In genomic region chrX:130805906-130806305, GRCh38 we compare ENCODE assay signal across 15 cellular contexts.
A peak's percentile ranks its signal among the peaks of the same experiment; 100 is the strongest.
DNase-seq lines count a peak whose midpoint lies in the region; ATAC-seq and TF ChIP-seq lines count a peak whose summit lies in the region.
"Had no signal": no experiment of that assay in that cellular context is flagged by ENCODE, and none has a peak within 500 bp of the region (broad histone marks: within the 10 kb centered on the region; RNA-seq: fewer than 3 reads in every experiment).

No MANE protein-coding gene starts in this region.

- no peaks in the 10 kb centered on the region for H3K36me3 Mint-ChIP-seq in natural killer cell treated with Interleukin-12 subunit alpha and Interleukin-12 subunit beta and Interleukin-15 and Interleukin-18, amount 100 ng/mL, for 72 hours

- POLR2A ChIA-PET in RWPE1 (lab: Yijun Ruan, JAX; ENCODE audit: low non-redundant PET): no interaction called here

- H3K9me3 Mint-ChIP-seq in natural killer cell treated with Interleukin-12 subunit alpha and Interleukin-12 subunit beta and Interleukin-15 and Interleukin-18, amount 100 ng/mL, for 72 hours: no peaks in the 10 kb centered on the region

- no peak overlapping the region for H3K27ac ChIP-seq in RWPE1
- H3K27ac ChIP-seq in epithelial cell of prostate: peak overlapping the region; percentile 10

- no peak overlapping the region for H3K27ac Mint-ChIP-seq in natural killer cell treated with Interleukin-12 subunit alpha and Interleukin-12 subunit beta and Interleukin-15 and Interleukin-18, amount 100 ng/mL, for 72 hours
- H3K27ac Mint-ChIP-seq: B cell had no signal

- no peak for ATAC-seq in omental fat pad (ENCODE audit: low FRiP score)
- no peak for ATAC-seq in natural killer cell treated with Interleukin-12 subunit alpha and Interleukin-12 subunit beta and Interleukin-15 and Interleukin-18, amount 100 ng/mL, for 72 hours

- peaks cover 0 to 8% of the 10 kb centered on the region in 2 donors for H3K27me3 Mint-ChIP-seq in natural killer cell treated with Interleukin-12 subunit alpha and Interleukin-12 subunit beta and Interleukin-15 and Interleukin-18, amount 100 ng/mL, for 72 hours
- H3K27me3 Mint-ChIP-seq: B cell had no signal

- no peak for TF ChIP-seq CTCF in RWPE1 (conservative IDR thresholded peaks at IDR 0.05; ENCODE audit: low read depth)
- TF ChIP-seq CTCF in omental fat pad (IDR thresholded peaks at IDR 0.05): no peak

- DNase-seq in NCI-H748 (lab: John Stamatoyannopoulos, UW; ENCODE audit: unreplicated experiment): peak; percentile 22
- no peak for DNase-seq in NCI-H748 treated with DMSO at 0.1 percent for 48 hours (lab: John Stamatoyannopoulos, UW)
- DNase-seq in RWPE1 (ENCODE audit: low spot score): peak; percentile 11
- DNase-seq in epithelial cell of prostate (ENCODE audit: low read depth, low spot score): peak; percentile 5
- no peak for DNase-seq in omental fat pad (ENCODE audit: low spot score)
- no peak for DNase-seq in natural killer cell treated with Interleukin-12 subunit alpha and Interleukin-12 subunit beta and Interleukin-15 and Interleukin-18, amount 100 ng/mL, for 72 hours (ENCODE audit: low spot score)
- no peak for DNase-seq in activated effector memory CD4-positive, alpha-beta T cell treated with anti-CD3 and anti-CD28 coated beads, Interleukin-2, amount 50 U/mL, for 16 hours
- no peak for DNase-seq in stimulated activated CD8-positive, alpha-beta memory T cell treated with anti-CD3 and anti-CD28 coated beads, Interleukin-4, amount 100 ng/mL, for 48 hours
- DNase-seq: GDM1, NCI-H1105 treated with DMSO at 0.1 percent for 48 hours, NCI-H1694 treated with DMSO at 0.1 percent for 48 hours, NCI-H446 treated with DMSO at 0.1 percent for 48 hours, OCI-M1, RPMI8226 had no signal

- H3K4me3 Mint-ChIP-seq in natural killer cell treated with Interleukin-12 subunit alpha and Interleukin-12 subunit beta and Interleukin-15 and Interleukin-18, amount 100 ng/mL, for 72 hours: no peak overlapping the region
- H3K4me3 Mint-ChIP-seq: B cell had no signal

- CTCF ChIA-PET in RWPE1 (lab: Yijun Ruan, JAX): no interaction called here

- peaks cover 3 to 7% of the 10 kb centered on the region in 2 donors for H3K4me1 Mint-ChIP-seq in natural killer cell treated with Interleukin-12 subunit alpha and Interleukin-12 subunit beta and Interleukin-15 and Interleukin-18, amount 100 ng/mL, for 72 hours (ENCODE audit: low read depth in 2 of 2)
- H3K4me1 Mint-ChIP-seq: B cell had no signal

Comparison
In these comparisons a context has a peak if more than half of its experiments do, and no peak if none do; other contexts are left out.
1. DNase-seq: peak in NCI-H748 (single experiment), RWPE1 (single experiment) and epithelial cell of prostate (single experiment); none in NCI-H748 treated with DMSO at 0.1 percent for 48 hours (single experiment), omental fat pad (single experiment), natural killer cell treated with Interleukin-12 subunit alpha and Interleukin-12 subunit beta and Interleukin-15 and Interleukin-18, amount 100 ng/mL, for 72 hours (single experiment), activated effector memory CD4-positive, alpha-beta T cell treated with anti-CD3 and anti-CD28 coated beads, Interleukin-2, amount 50 U/mL, for 16 hours (single experiment) and stimulated activated CD8-positive, alpha-beta memory T cell treated with anti-CD3 and anti-CD28 coated beads, Interleukin-4, amount 100 ng/mL, for 48 hours (single experiment).